ENCODE assay signal across 17 cellular contexts in genomic region chr5:7663808-7664207, GRCh38.
DNase-seq lines count a peak whose midpoint lies in the region; ATAC-seq and TF ChIP-seq lines count a peak whose summit lies in the region.
"Had no signal": no experiment of that assay in that cellular context is flagged by ENCODE, and none has a peak within 500 bp of the region (broad histone marks: within the 10 kb centered on the region; RNA-seq: fewer than 3 reads in every experiment).

No MANE protein-coding gene starts in this region.

- peaks cover 25% of the 10 kb centered on the region; the same call in 1 of the 2 replicates for H3K4me1 ChIP-seq in HUES64 (ENCODE audit: insufficient read depth, low read length)
- H3K4me1 ChIP-seq in esophagus muscularis mucosa, result no peaks in the 10 kb centered on the region
- H3K4me1 ChIP-seq: BLaER1 had no signal

- no peak overlapping the region for H3K9ac ChIP-seq in HUES64 (ENCODE audit: low read depth, low read length)
- H3K9ac ChIP-seq: BLaER1 had no signal

- H3K27me3 ChIP-seq in HUES64 (ENCODE audit: insufficient read depth, low read length) (no peaks in the 10 kb centered on the region), esophagus muscularis mucosa (no peaks in the 10 kb centered on the region)
- H3K27me3 ChIP-seq: BLaER1 had no signal

- no peak for TF ChIP-seq POLR2A in esophagus muscularis mucosa (IDR thresholded peaks at IDR 0.05; ENCODE audit: low read depth)

- intact Hi-C loops in esophagus muscularis mucosa (cut with DNase I), result no loop called here

- 78% methylated on average over 2 of the region's 3 CpGs for WGBS in HUES64
- 70% methylated on average over 3 of the region's 3 CpGs for WGBS in esophagus muscularis mucosa

- H3K36me3 ChIP-seq in HUES64 (ENCODE audit: insufficient read depth, low read length) (no peaks in the 10 kb centered on the region), esophagus muscularis mucosa (no peaks in the 10 kb centered on the region)
- H3K36me3 ChIP-seq: BLaER1 had no signal

- H3K9me3 ChIP-seq in HUES64 (ENCODE audit: insufficient read depth, low read depth, low read length) (no peaks in the 10 kb centered on the region), esophagus muscularis mucosa (no peaks in the 10 kb centered on the region)
- H3K9me3 ChIP-seq: BLaER1 had no signal

- TF ChIP-seq CTCF in esophagus muscularis mucosa (IDR thresholded peaks at IDR 0.05), result no peak

- peak; percentile 22 for ATAC-seq in GM18868 (IDR thresholded peaks at IDR 0.05; ENCODE audit: unreplicated experiment)
- ATAC-seq: CD8-positive, alpha-beta T cell; HepG2 had no signal

- H3K4me3 ChIP-seq in HUES64 (ENCODE audit: low read length) (no peak overlapping the region), esophagus muscularis mucosa (no peak overlapping the region)
- H3K4me3 ChIP-seq: BLaER1 had no signal

- no peak for TF ChIP-seq EP300 in esophagus muscularis mucosa (IDR thresholded peaks at IDR 0.05)

- DNase-seq in esophagus muscularis mucosa (ENCODE audit: extremely low spot score), result peak; percentile 62
- peak; percentile 45 for DNase-seq in iPS-NIHi11 (ENCODE audit: low spot score)
- DNase-seq in LoVo (ENCODE audit: low spot score), result no peak
- no peak for DNase-seq in NCI-H69 (lab: John Stamatoyannopoulos, UW)
- DNase-seq in C1 segment of cervical spinal cord (lab: John Stamatoyannopoulos, UW), result no peak
- DNase-seq in NCI-H1417 (lab: John Stamatoyannopoulos, UW), result no peak
- DNase-seq: 8988T; Calu3; CD8-positive, alpha-beta T cell; GDM1; GOT3; HCEC 1CT; KBM-7 had no signal

- peak overlapping the region; percentile 38 for H3K27ac ChIP-seq in HUES64 (ENCODE audit: low read depth, low read length)
- no peak overlapping the region for H3K27ac ChIP-seq in esophagus muscularis mucosa (replicated peaks in 1 of 4)
- H3K27ac ChIP-seq: BLaER1 had no signal

Comparison
In these comparisons a context has a peak if more than half of its experiments do, and no peak if none do; other contexts are left out.
1. DNase-seq: peak in esophagus muscularis mucosa (single experiment) and iPS-NIHi11 (single experiment); none in LoVo (single experiment), NCI-H69 (single experiment), C1 segment of cervical spinal cord (0 of 14) and NCI-H1417 (0 of 3).